8 cellular contexts compared by ENCODE assay signal in the genomic region with DNA sequence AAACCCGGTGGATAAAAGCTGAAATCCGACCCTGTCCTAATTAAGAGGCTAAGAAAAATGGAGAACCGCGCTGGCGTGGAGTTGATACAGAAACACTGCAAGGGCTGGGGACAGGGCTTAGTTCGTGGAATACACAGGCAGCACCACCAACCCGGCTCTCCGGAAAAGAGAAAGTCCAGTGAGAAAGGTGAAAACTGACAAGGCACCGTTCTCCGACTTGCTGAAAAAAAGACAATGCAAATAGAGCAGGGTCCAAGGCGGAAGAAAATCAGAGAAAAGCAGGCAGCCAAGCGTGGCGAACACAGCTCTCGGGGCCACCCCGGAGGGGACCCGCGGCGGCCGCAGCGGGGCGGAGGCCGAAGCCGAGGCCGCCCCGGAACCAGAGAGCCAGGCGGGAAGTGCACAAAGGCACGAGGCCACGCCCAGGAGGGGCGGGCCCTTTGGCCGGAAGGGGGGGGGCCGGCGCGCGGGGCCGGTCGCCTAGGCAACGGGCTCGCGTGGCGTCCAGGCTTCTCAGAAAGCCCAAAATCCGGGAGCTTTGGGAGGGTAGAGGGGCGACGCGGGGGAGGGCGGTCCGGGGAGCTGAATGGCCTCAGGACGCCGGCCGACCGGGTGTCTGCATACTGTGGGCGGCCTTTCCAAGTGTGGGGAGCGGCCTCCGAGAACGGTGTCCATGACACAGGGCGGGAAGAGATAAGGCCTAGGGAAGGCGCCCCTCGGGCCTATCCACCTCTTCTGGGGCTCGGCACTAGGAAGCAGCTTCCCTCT. TPM values are rescaled to one million over a fixed set of nuclear protein-coding genes. Genes with fewer than 3 reads are reported as not detected.
DNase-seq lines count a peak whose midpoint lies in the region; ATAC-seq and TF ChIP-seq lines count a peak whose summit lies in the region.

No MANE protein-coding gene starts in this region.

- H3K27ac Mint-ChIP-seq in activated CD4-positive, alpha-beta memory T cell treated with anti-CD3 and anti-CD28 coated beads for 36 hours = peak overlapping the region; percentile 93

- DNase-seq in NCI-H526 treated with DMSO at 0.1 percent for 48 hours (lab: John Stamatoyannopoulos, UW) = peak; percentile 89
- DNase-seq in activated CD4-positive, alpha-beta memory T cell treated with anti-CD3 and anti-CD28 coated beads for 36 hours = peak; percentile 89
- DNase-seq in dorsolateral prefrontal cortex = peak; percentile 74 to 92 (median 84)
- peak; percentile 77 to 96 for DNase-seq in lower leg skin (ENCODE audit: low spot score in 2 of 2)
- peak; percentile 76 to 78 for DNase-seq in stimulated activated CD4-positive, alpha-beta T cell treated with anti-CD3 and anti-CD28 coated beads, Interleukin-4, amount 100 ng/mL, for 48 hours (ENCODE audit: low read depth in 2 of 2)

- peaks cover 4% of the 10 kb centered on the region for H3K36me3 Mint-ChIP-seq in activated CD4-positive, alpha-beta memory T cell treated with anti-CD3 and anti-CD28 coated beads for 36 hours

- peaks cover 17% of the 10 kb centered on the region for H3K4me1 Mint-ChIP-seq in activated CD4-positive, alpha-beta memory T cell treated with anti-CD3 and anti-CD28 coated beads for 36 hours (ENCODE audit: low read depth)

- H3K9me3 Mint-ChIP-seq in activated CD4-positive, alpha-beta memory T cell treated with anti-CD3 and anti-CD28 coated beads for 36 hours = no peaks in the 10 kb centered on the region

- H3K4me3 Mint-ChIP-seq in activated CD4-positive, alpha-beta memory T cell treated with anti-CD3 and anti-CD28 coated beads for 36 hours = peak overlapping the region; percentile 92

- peak in 1 of 2 donors; percentile 71 for TF ChIP-seq POLR2A in lower leg skin (IDR thresholded peaks at IDR 0.05)

- CTCF ChIA-PET in activated CD4-positive, alpha-beta memory T cell treated with anti-CD3 and anti-CD28 coated beads for 36 hours (lab: Charles Lee) = interaction anchor here (1.0 to 1.2 kb wide), 2 partner anchors 10 to 356 kb away, joined by 3 read pairs; no protein-coding TSS in a partner anchor

- ATAC-seq in GM19351 (IDR thresholded peaks at IDR 0.05; ENCODE audit: unreplicated experiment) (peak; percentile 30), HG03469 (IDR thresholded peaks at IDR 0.05; ENCODE audit: unreplicated experiment) (peak; percentile 17)

- H3K27ac ChIP-seq in C4-2B (peak overlapping the region; percentile 92), dorsolateral prefrontal cortex (peak overlapping the region; percentile 94 to 100 (median 99))

- H3K4me3 ChIP-seq in dorsolateral prefrontal cortex = peak overlapping the region; percentile 76 to 100 (median 98)
- H3K4me3 ChIP-seq in lower leg skin (ENCODE audit: low read depth, poor library complexity, severe bottlenecking) = peak overlapping the region; percentile 82

- POLR2A ChIA-PET in activated CD4-positive, alpha-beta memory T cell treated with anti-CD3 and anti-CD28 coated beads for 36 hours (lab: Charles Lee) = interaction anchor here (0.6 to 1.4 kb wide), 5 partner anchors 12 to 202 kb away, joined by 3 to 8 read pairs (median 5); partner anchors contain the start of genes ANKRD10 and NAXD

- intact Hi-C loops in activated CD4-positive, alpha-beta memory T cell treated with anti-CD3 and anti-CD28 coated beads for 36 hours (cut with micrococcal nuclease) = loop anchor here (1.0 to 10.0 kb wide), 3 partner anchors 33 to 473 kb away; no protein-coding TSS in a partner anchor
- intact Hi-C loops in dorsolateral prefrontal cortex (cut with DNase I) = loop anchor here (2.0 to 10.0 kb wide), 6 partner anchors 67 to 503 kb away; partner anchors contain the start of genes ANKRD10 (in 1 of the 2) and NAXD (in 1 of the 2)
- intact Hi-C loops in lower leg skin (cut with DNase I; ENCODE audit: low total_unique reads) = no loop called here

- H3K27me3 Mint-ChIP-seq in activated CD4-positive, alpha-beta memory T cell treated with anti-CD3 and anti-CD28 coated beads for 36 hours = no peaks in the 10 kb centered on the region

- 1% methylated on average over 31 to 38 of the region's 58 CpGs for WGBS in lower leg skin, 2 donors

- TF ChIP-seq CTCF in C4-2B (conservative IDR thresholded peaks at IDR 0.05) (no peak), dorsolateral prefrontal cortex (IDR thresholded peaks at IDR 0.05 in 54 of 56, conservative IDR thresholded peaks at IDR 0.05 in 2 of 56; ENCODE audit: low read depth in 1 of 56, partially characterized antibody in 56 of 56) (peak in 15 of 56 donors; percentile 2 to 30 (median 18)), lower leg skin (IDR thresholded peaks at IDR 0.05) (no peak)

- H3K27me3 ChIP-seq in dorsolateral prefrontal cortex = no peaks in the 10 kb centered on the region

RNA-seq across cellular contexts. Expression of gene ING1, which starts 1.2 kb away (rescaled TPM):
- total RNA-seq in activated CD4-positive, alpha-beta memory T cell treated with anti-CD3 and anti-CD28 coated beads for 36 hours = 10 to 100 TPM; 18.4 to 18.7 TPM
- 10 to 100 TPM; 10.1 to 22.6 (median 16.2) TPM for total RNA-seq in dorsolateral prefrontal cortex
- total RNA-seq in lower leg skin = 10 to 100 TPM; 10.6 to 26.1 (median 13.7) TPM

RNA-seq across cellular contexts. Expression of gene CARS2, which starts 6.3 kb away (rescaled TPM):
- total RNA-seq in activated CD4-positive, alpha-beta memory T cell treated with anti-CD3 and anti-CD28 coated beads for 36 hours = 10 to 100 TPM; 54.6 to 59.3 TPM
- total RNA-seq in dorsolateral prefrontal cortex = 10 to 100 TPM; 36.3 to 70.5 (median 53.2) TPM
- 10 to 100 TPM; 33.9 to 64.7 (median 51.8) TPM for total RNA-seq in lower leg skin

Comparison
In these comparisons a context has a peak if more than half of its experiments do, and no peak if none do; other contexts are left out.
1. Peak in every context shown above with its lines: DNase-seq, ATAC-seq, H3K4me3 ChIP-seq and H3K27ac ChIP-seq.